Comparison of ENCODE assay signal across 12 cellular contexts in the genomic region with DNA sequence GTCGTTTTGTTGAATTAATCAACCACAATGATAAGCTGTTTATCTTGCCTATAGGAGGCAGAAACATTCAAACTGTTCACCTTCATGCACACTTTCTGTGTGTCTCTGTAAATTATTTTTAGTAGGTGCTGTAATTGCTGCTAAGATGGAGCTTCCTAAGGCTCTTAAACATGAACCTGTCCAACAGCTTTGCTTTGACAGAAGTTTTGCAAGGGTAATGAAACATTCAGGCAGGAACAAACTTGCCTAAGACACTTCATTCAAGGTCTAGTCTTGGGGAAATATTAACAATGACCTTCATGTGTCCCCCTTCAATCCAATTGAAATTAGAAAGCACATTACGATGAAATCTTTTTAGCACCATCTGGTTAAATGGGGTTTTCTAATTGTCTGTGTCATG.
DNase-seq lines count a peak whose midpoint lies in the region; ATAC-seq and TF ChIP-seq lines count a peak whose summit lies in the region.
"Had no signal": no experiment of that assay in that cellular context is flagged by ENCODE, and none has a peak within 500 bp of the region (broad histone marks: within the 10 kb centered on the region; RNA-seq: fewer than 3 reads in every experiment).

No MANE protein-coding gene starts in this region.

- intact Hi-C loops in Right ventricle myocardium inferior (cut with DNase I): no loop called here

- no peaks in the 10 kb centered on the region for H3K27me3 ChIP-seq in HUES6 (ENCODE audit: control insufficient read depth, insufficient read depth, low read length)
- H3K27me3 ChIP-seq: BLaER1 treated with 17β-estradiol and CSF1 and Interleukin-3, amounts not matched to agents 10 nM and 100 nM; thyroid gland had no signal

- H3K9me3 ChIP-seq in HUES6 (ENCODE audit: control insufficient read depth, insufficient read depth, low read depth, low read length): peaks cover 12% of the 10 kb centered on the region
- H3K9me3 ChIP-seq: thyroid gland had no signal

- peaks cover 22% of the 10 kb centered on the region for H3K4me1 ChIP-seq in HUES6 (ENCODE audit: control insufficient read depth, insufficient read depth, low read length)
- H3K4me1 ChIP-seq: thyroid gland had no signal

- H3K4me3 ChIP-seq in GM12865 (ENCODE audit: low read depth, low read length) (peak overlapping the region; percentile 53), HUES6 (ENCODE audit: low read depth, low read length) (no peak overlapping the region)
- H3K4me3 ChIP-seq: BLaER1 treated with 17β-estradiol and CSF1 and Interleukin-3, amounts not matched to agents 10 nM and 100 nM; thyroid gland had no signal

- H3K27ac ChIP-seq in HUES6 (ENCODE audit: low read depth, low read length) (peak overlapping the region; percentile 68; the same call in 1 of the 2 replicates), epithelial cell of prostate (peak overlapping the region; percentile 19)
- H3K27ac ChIP-seq: BLaER1 treated with 17β-estradiol and CSF1 and Interleukin-3, amounts not matched to agents 10 nM and 100 nM; thyroid gland had no signal

- ATAC-seq in GM21786 (IDR thresholded peaks at IDR 0.05; ENCODE audit: unreplicated experiment) (peak; percentile 26), Right ventricle myocardium inferior (no peak)

- DNase-seq in GM12865 (ENCODE audit: low read depth) (no peak), epithelial cell of prostate (ENCODE audit: low read depth, low spot score) (no peak), SK-N-DZ (ENCODE audit: low spot score) (no peak), inferior parietal cortex (ENCODE audit: extremely low spot score) (no peak), Right ventricle myocardium inferior (ENCODE audit: missing footprints) (no peak)
- DNase-seq in stimulated activated CD8-positive, alpha-beta memory T cell treated with anti-CD3 and anti-CD28 coated beads, Interleukin-4, amount 100 ng/mL, for 48 hours: no peak
- DNase-seq: KG1; stimulated activated CD4-positive, alpha-beta T cell treated with anti-CD3 and anti-CD28 coated beads, Interleukin-2, amount 100 ng/mL, for 24 hours; thyroid gland had no signal

- no peak for TF ChIP-seq CTCF in GM12865 (IDR thresholded peaks at IDR 0.05; ENCODE audit: insufficient read depth, low read depth, low read length, missing control alignments)

- H3K9ac ChIP-seq in HUES6 (ENCODE audit: low read length): no peak overlapping the region
- H3K9ac ChIP-seq: BLaER1 treated with 17β-estradiol and CSF1 and Interleukin-3, amounts not matched to agents 10 nM and 100 nM had no signal

- no peaks in the 10 kb centered on the region for H3K36me3 ChIP-seq in HUES6 (ENCODE audit: control insufficient read depth, insufficient read depth, low read length)
- H3K36me3 ChIP-seq: BLaER1 treated with 17β-estradiol and CSF1 and Interleukin-3, amounts not matched to agents 10 nM and 100 nM; thyroid gland had no signal
